In genomic region chr5:6508931-6509330, GRCh38 we compare ENCODE assay signal across 1 cellular context.
TF ChIP-seq lines count a peak whose summit lies in the region.

No MANE protein-coding gene starts in this region.

TF ChIP-seq in IMR-90, 13 proteins besides CTCF, POLR2A, EP300 and RAD21 (continued from another document):
- TF ChIP-seq USF2 (IDR thresholded peaks at IDR 0.05; ENCODE audit: low read depth, low read length) (no peak), MXI1 (IDR thresholded peaks at IDR 0.05; ENCODE audit: borderline replicate concordance, low read depth, low read length) (no peak), CHD1 (IDR thresholded peaks at IDR 0.05; ENCODE audit: low read depth, low read length) (no peak), ELK1 (IDR thresholded peaks at IDR 0.05; ENCODE audit: borderline replicate concordance, low read depth, low read length) (no peak), NFE2L2 (IDR thresholded peaks at IDR 0.05; ENCODE audit: low read depth, low read length) (no peak), MAZ (IDR thresholded peaks at IDR 0.05; ENCODE audit: borderline replicate concordance, low read depth, low read length) (no peak), CEBPB (IDR thresholded peaks at IDR 0.05; ENCODE audit: low read depth, low read length) (no peak), FOS (IDR thresholded peaks at IDR 0.05; ENCODE audit: low read depth, low read length) (no peak)
TF ChIP-seq in IMR-90: peak in this region for 0.
